In genomic region chr1:43783671-43784205, GRCh38 we compare ENCODE assay signal across 10 cellular contexts.
DNase-seq lines count a peak whose midpoint lies in the region; ATAC-seq and TF ChIP-seq lines count a peak whose summit lies in the region.
"Had no signal": no experiment of that assay in that cellular context is flagged by ENCODE, and none has a peak within 500 bp of the region (broad histone marks: within the 10 kb centered on the region; RNA-seq: fewer than 3 reads in every experiment).

No MANE protein-coding gene starts in this region.

- intact Hi-C loops in colonic mucosa (cut with DNase I) = no loop called here

- TF ChIP-seq CTCF in cardiac fibroblast (IDR thresholded peaks at IDR 0.05; ENCODE audit: low read depth, low read length) (no peak), colonic mucosa (IDR thresholded peaks at IDR 0.05) (no peak)

- DNase-seq in activated naive CD4-positive, alpha-beta T cell treated with anti-CD3 and anti-CD28 coated beads, Interleukin-2, amount 50 U/mL, for 72 hours (ENCODE audit: low spot score in 2 of 2) = no peak
- no peak for DNase-seq in activated naive CD4-positive, alpha-beta T cell treated with anti-CD3 and anti-CD28 coated beads, Interleukin-2, amount 50 U/mL, for 16 hours
- DNase-seq in NCI-H146 (lab: John Stamatoyannopoulos, UW) (peak; percentile 67), cardiac fibroblast (ENCODE audit: low read depth in 2 of 2) (peak; percentile 12 to 58), NCI-H2171 treated with DMSO at 0.1 percent for 48 hours (lab: John Stamatoyannopoulos, UW) (no peak), colonic mucosa (no peak)
- DNase-seq: NCI-H446 treated with DMSO at 0.1 percent for 48 hours had no signal

- H3K4me3 ChIP-seq in cardiac fibroblast (replicated peaks in 1 of 2; ENCODE audit: low read depth in 2 of 2, low read length in 2 of 2) = no peak overlapping the region
- no peak overlapping the region for H3K4me3 ChIP-seq in colonic mucosa

- no peaks in the 10 kb centered on the region for H3K36me3 ChIP-seq in colonic mucosa

- no peaks in the 10 kb centered on the region for H3K27me3 ChIP-seq in colonic mucosa

- peaks cover 21% of the 10 kb centered on the region in 2 donors for H3K36me3 Mint-ChIP-seq in activated naive CD4-positive, alpha-beta T cell treated with anti-CD3 and anti-CD28 coated beads, Interleukin-2, amount 50 U/mL, for 72 hours
- H3K36me3 Mint-ChIP-seq in stimulated activated memory B cell treated with anti-CD40 and anti-IgM and Interleukin-4, amounts not matched to agents 10 μg/mL and 1 μg/mL and 100 μg/mL, for 72 hours = peaks cover 47% of the 10 kb centered on the region

- H3K4me1 ChIP-seq in colonic mucosa = no peaks in the 10 kb centered on the region

- peaks cover 13% of the 10 kb centered on the region for H3K4me1 Mint-ChIP-seq in stimulated activated memory B cell treated with anti-CD40 and anti-IgM and Interleukin-4, amounts not matched to agents 10 μg/mL and 1 μg/mL and 100 μg/mL, for 72 hours

- peak in 1 of 2 donors; percentile 26 for ATAC-seq in activated naive CD4-positive, alpha-beta T cell treated with anti-CD3 and anti-CD28 coated beads, Interleukin-2, amount 50 U/mL, for 72 hours
- ATAC-seq in stimulated activated memory B cell treated with anti-CD40 and anti-IgM and Interleukin-4, amounts not matched to agents 10 μg/mL and 1 μg/mL and 100 μg/mL, for 72 hours = no peak
- ATAC-seq in HG02798 (IDR thresholded peaks at IDR 0.05; ENCODE audit: poor library complexity, unreplicated experiment) = no peak
- ATAC-seq: WTC11 had no signal

- H3K27me3 Mint-ChIP-seq in stimulated activated memory B cell treated with anti-CD40 and anti-IgM and Interleukin-4, amounts not matched to agents 10 μg/mL and 1 μg/mL and 100 μg/mL, for 72 hours = no peaks in the 10 kb centered on the region

- H3K27ac ChIP-seq in colonic mucosa = no peak overlapping the region

- no peaks in the 10 kb centered on the region for H3K9me3 ChIP-seq in colonic mucosa

- H3K4me3 Mint-ChIP-seq in stimulated activated memory B cell treated with anti-CD40 and anti-IgM and Interleukin-4, amounts not matched to agents 10 μg/mL and 1 μg/mL and 100 μg/mL, for 72 hours = no peak overlapping the region
- H3K4me3 Mint-ChIP-seq: WTC11 had no signal

- no peak overlapping the region for H3K9ac ChIP-seq in colonic mucosa (ENCODE audit: low read depth in 2 of 2, low read length in 2 of 2)

- peaks cover 12 to 17% of the 10 kb centered on the region in 2 donors for H3K9me3 Mint-ChIP-seq in activated naive CD4-positive, alpha-beta T cell treated with anti-CD3 and anti-CD28 coated beads, Interleukin-2, amount 50 U/mL, for 72 hours
- peaks cover 15% of the 10 kb centered on the region for H3K9me3 Mint-ChIP-seq in stimulated activated memory B cell treated with anti-CD40 and anti-IgM and Interleukin-4, amounts not matched to agents 10 μg/mL and 1 μg/mL and 100 μg/mL, for 72 hours

- H3K27ac Mint-ChIP-seq in activated naive CD4-positive, alpha-beta T cell treated with anti-CD3 and anti-CD28 coated beads, Interleukin-2, amount 50 U/mL, for 72 hours = peak overlapping the region; percentile 61 to 65
- H3K27ac Mint-ChIP-seq in stimulated activated memory B cell treated with anti-CD40 and anti-IgM and Interleukin-4, amounts not matched to agents 10 μg/mL and 1 μg/mL and 100 μg/mL, for 72 hours = peak overlapping the region; percentile 41
- H3K27ac Mint-ChIP-seq: WTC11 had no signal

Comparison
In these comparisons a context has a peak if more than half of its experiments do, and no peak if none do; other contexts are left out.
1. DNase-seq: peak in NCI-H146 (single experiment) and cardiac fibroblast (2 of 2); none in activated naive CD4-positive, alpha-beta T cell treated with anti-CD3 and anti-CD28 coated beads, Interleukin-2, amount 50 U/mL, for 72 hours (0 of 2), activated naive CD4-positive, alpha-beta T cell treated with anti-CD3 and anti-CD28 coated beads, Interleukin-2, amount 50 U/mL, for 16 hours (single experiment), NCI-H2171 treated with DMSO at 0.1 percent for 48 hours (single experiment) and colonic mucosa (single experiment).